Comparison of ENCODE assay signal across 23 cellular contexts in the genomic region with DNA sequence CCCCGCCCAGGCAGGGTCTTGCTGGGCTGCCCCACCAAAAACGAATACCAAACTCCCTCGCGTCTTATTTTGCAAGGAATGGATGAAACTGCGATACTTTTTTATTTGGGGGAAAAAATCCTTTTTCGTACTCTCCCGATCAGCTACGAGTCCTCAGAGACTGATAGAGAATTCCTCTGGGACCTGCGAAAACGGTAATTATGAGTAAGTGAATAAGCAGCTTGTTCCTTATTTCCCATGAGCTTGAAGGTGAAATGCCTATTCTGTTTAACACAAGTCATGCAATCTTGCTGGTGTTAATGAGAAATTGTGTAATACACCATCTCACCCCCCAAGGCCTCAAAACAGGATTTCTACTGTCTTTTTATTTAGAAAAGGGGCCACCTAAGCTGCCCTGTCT.
A peak's percentile ranks its signal among the peaks of the same experiment; 100 is the strongest.
DNase-seq lines count a peak whose midpoint lies in the region; ATAC-seq and TF ChIP-seq lines count a peak whose summit lies in the region.
"Had no signal": no experiment of that assay in that cellular context is flagged by ENCODE, and none has a peak within 500 bp of the region (broad histone marks: within the 10 kb centered on the region; RNA-seq: fewer than 3 reads in every experiment).

No MANE protein-coding gene starts in this region.

- H3K36me3 ChIP-seq in GM06990 (ENCODE audit: control insufficient read depth, insufficient read depth, low read length): no peaks in the 10 kb centered on the region
- H3K36me3 ChIP-seq in KOPT-K1 (ENCODE audit: insufficient read depth, low read length): peaks cover 35% of the 10 kb centered on the region
- H3K36me3 ChIP-seq: heart left ventricle, sigmoid colon, stomach had no signal

- H3K9me3 ChIP-seq in KOPT-K1 (ENCODE audit: insufficient read depth, low read length, poor library complexity, severe bottlenecking): no peaks in the 10 kb centered on the region
- H3K9me3 ChIP-seq: heart left ventricle, sigmoid colon, stomach had no signal

- H3K36me3 Mint-ChIP-seq in stimulated activated memory B cell treated with anti-CD40 and anti-IgM and Interleukin-4, amounts not matched to agents 10 μg/mL and 1 μg/mL and 100 μg/mL, for 72 hours: peaks cover 17% of the 10 kb centered on the region

- H3K27ac ChIP-seq in KOPT-K1 (ENCODE audit: low read depth, low read length, poor library complexity, severe bottlenecking): peak overlapping the region; percentile 94
- H3K27ac ChIP-seq: heart left ventricle, RWPE1, sigmoid colon, stomach had no signal

- peaks cover 76% of the 10 kb centered on the region for H3K4me1 Mint-ChIP-seq in stimulated activated memory B cell treated with anti-CD40 and anti-IgM and Interleukin-4, amounts not matched to agents 10 μg/mL and 1 μg/mL and 100 μg/mL, for 72 hours

- ATAC-seq in stimulated activated memory B cell treated with anti-CD40 and anti-IgM and Interleukin-4, amounts not matched to agents 10 μg/mL and 1 μg/mL and 100 μg/mL, for 72 hours: no peak
- no peak for ATAC-seq in GM19351 (IDR thresholded peaks at IDR 0.05; ENCODE audit: unreplicated experiment)
- no peak for ATAC-seq in GM21717 (IDR thresholded peaks at IDR 0.05; ENCODE audit: unreplicated experiment)
- ATAC-seq: activated CD8-positive, alpha-beta T cell treated with anti-CD3 and anti-CD28 coated beads, Interleukin-2, amount 10 ng/mL, durations not matched to agents 7 days and 5 days; heart left ventricle had no signal

- H3K4me3 Mint-ChIP-seq in stimulated activated memory B cell treated with anti-CD40 and anti-IgM and Interleukin-4, amounts not matched to agents 10 μg/mL and 1 μg/mL and 100 μg/mL, for 72 hours: peak overlapping the region; percentile 27
- H3K4me3 Mint-ChIP-seq: activated CD8-positive, alpha-beta T cell treated with anti-CD3 and anti-CD28 coated beads, Interleukin-2, amount 10 ng/mL, durations not matched to agents 7 days and 5 days; neural crest cell had no signal

- no peaks in the 10 kb centered on the region for H3K27me3 Mint-ChIP-seq in stimulated activated memory B cell treated with anti-CD40 and anti-IgM and Interleukin-4, amounts not matched to agents 10 μg/mL and 1 μg/mL and 100 μg/mL, for 72 hours

- DNase-seq in GM06990 (ENCODE audit: extremely low read depth, insufficient read length) (peak; percentile 26), SKM-1 treated with dmso at 0.1 percent for 144 hours (lab: John Stamatoyannopoulos, UW; ENCODE audit: unreplicated experiment) (peak; percentile 57)
- no peak for DNase-seq in stimulated activated CD8-positive, alpha-beta memory T cell treated with anti-CD3 and anti-CD28 coated beads, Interleukin-4, amount 100 ng/mL, for 48 hours
- DNase-seq: activated CD4-positive, CD25-positive, alpha-beta regulatory T cell treated with anti-CD3 and anti-CD28 coated beads, Interleukin-2, amount 50 U/mL, for 72 hours; activated CD8-positive, alpha-beta T cell treated with anti-CD3 and anti-CD28 coated beads, Interleukin-2, amount 10 ng/mL, durations not matched to agents 7 days and 5 days; activated effector memory CD4-positive, alpha-beta T cell treated with anti-CD3 and anti-CD28 coated beads, Interleukin-2, amount 50 U/mL, for 16 hours; cerebellar nuclear complex; DMS79; heart left ventricle; NCI-H1694; NCI-H2171; NCI-H524; sigmoid colon; stimulated activated CD4-positive, alpha-beta T cell treated with anti-CD3 and anti-CD28 coated beads, Interleukin-15, amount 100 ng/mL, for 24 hours; stomach; T1000 had no signal

- TF ChIP-seq CTCF in GM06990 (IDR thresholded peaks at IDR 0.05; ENCODE audit: insufficient read depth, low read length, poor library complexity, severe bottlenecking): no peak

- peak overlapping the region; percentile 26 for H3K4me3 ChIP-seq in GM06990 (replicated peaks; ENCODE audit: low read depth, low read length)
- H3K4me3 ChIP-seq: heart left ventricle, lung, sigmoid colon, stomach had no signal

- no peaks in the 10 kb centered on the region for H3K9me3 Mint-ChIP-seq in stimulated activated memory B cell treated with anti-CD40 and anti-IgM and Interleukin-4, amounts not matched to agents 10 μg/mL and 1 μg/mL and 100 μg/mL, for 72 hours
- H3K9me3 Mint-ChIP-seq: neural crest cell had no signal

- no peaks in the 10 kb centered on the region for H3K27me3 ChIP-seq in GM06990 (replicated peaks; ENCODE audit: control insufficient read depth, insufficient read depth, low read length)
- H3K27me3 ChIP-seq: heart left ventricle, sigmoid colon had no signal

- H3K27ac Mint-ChIP-seq in stimulated activated memory B cell treated with anti-CD40 and anti-IgM and Interleukin-4, amounts not matched to agents 10 μg/mL and 1 μg/mL and 100 μg/mL, for 72 hours: peak overlapping the region; percentile 45
- H3K27ac Mint-ChIP-seq: activated CD8-positive, alpha-beta T cell treated with anti-CD3 and anti-CD28 coated beads, Interleukin-2, amount 10 ng/mL, durations not matched to agents 7 days and 5 days had no signal
